ENCODE assay signal across 25 cellular contexts in the genomic region with DNA sequence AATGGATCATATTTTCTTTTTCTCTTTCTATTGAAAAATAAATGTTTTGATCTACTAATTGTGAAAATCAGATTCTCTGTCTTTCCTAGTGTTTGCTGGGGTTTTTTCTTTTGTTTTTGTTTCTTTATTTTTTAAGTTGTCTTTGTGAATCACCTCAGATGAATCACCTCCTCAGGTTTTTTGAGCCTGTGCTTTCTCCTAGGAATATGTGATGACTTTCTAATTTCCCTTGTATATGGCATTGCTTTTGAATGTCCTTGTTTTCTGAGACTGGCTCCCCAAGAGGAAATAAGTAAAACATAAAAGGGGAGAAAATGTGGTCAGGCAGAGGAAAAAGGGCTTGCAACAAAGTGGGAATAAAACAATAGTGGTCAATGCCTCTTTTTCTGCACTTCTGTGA.
"Had no signal": no experiment of that assay in that cellular context is flagged by ENCODE, and none has a peak within 500 bp of the region (broad histone marks: within the 10 kb centered on the region; RNA-seq: fewer than 3 reads in every experiment).

No MANE protein-coding gene starts in this region.

- H3K36me3 ChIP-seq: gastroesophageal sphincter, heart left ventricle, neural progenitor cell, prostate gland, sigmoid colon, stomach, thyroid gland, vagina had no signal

- DNase-seq: dorsolateral prefrontal cortex; effector CD4-positive, alpha-beta T cell; foreskin fibroblast; heart left ventricle; mesendoderm; midbrain; naive thymus-derived CD4-positive, alpha-beta T cell; right cardiac atrium; sigmoid colon; stimulated activated CD4-positive, alpha-beta T cell treated with anti-CD3 and anti-CD28 coated beads, Interleukin-2, amount 100 ng/mL, for 24 hours; stimulated activated CD4-positive, alpha-beta T cell treated with anti-CD3 and anti-CD28 coated beads, Interleukin-4, amount 100 ng/mL, for 24 hours; stimulated activated naive CD4-positive, alpha-beta T cell treated with Interleukin-2 at 50 U/mL for 16 hours; stomach; thyroid gland; trophoblast cell had no signal

- H3K79me2 ChIP-seq: hepatocyte, parathyroid adenoma had no signal

- ATAC-seq: esophagus mucosa; gastroesophageal sphincter; heart left ventricle; left lobe of liver; naive thymus-derived CD4-positive, alpha-beta T cell; right cardiac atrium; stimulated activated effector memory CD8-positive, alpha-beta T cell treated with anti-CD3 and anti-CD28 coated beads, Interleukin-12 subunit alpha, Interleukin-12 subunit beta, amount 100 ng/mL, for 72 hours had no signal

- H3K4me3 ChIP-seq: dorsolateral prefrontal cortex, gastroesophageal sphincter, heart left ventricle, hepatocyte, neural progenitor cell, prostate gland, sigmoid colon, stomach, thyroid gland, vagina had no signal

- H3K4me2 ChIP-seq: hepatocyte, neural progenitor cell had no signal

- H3K27ac ChIP-seq: dorsolateral prefrontal cortex, epithelial cell of prostate, gastroesophageal sphincter, heart left ventricle, hepatocyte, neural progenitor cell, parathyroid adenoma, prostate gland, sigmoid colon, stomach, thyroid gland, vagina had no signal

- H2AFZ ChIP-seq: hepatocyte, neural progenitor cell, parathyroid adenoma had no signal

- H3K9me3 ChIP-seq: gastroesophageal sphincter, prostate gland, thyroid gland, vagina had no signal

- H3K4me1 ChIP-seq: gastroesophageal sphincter, heart left ventricle, neural progenitor cell, parathyroid adenoma, prostate gland, stomach, thyroid gland, vagina had no signal
